Comparison of ENCODE assay signal across 1 cellular context in the genomic region with DNA sequence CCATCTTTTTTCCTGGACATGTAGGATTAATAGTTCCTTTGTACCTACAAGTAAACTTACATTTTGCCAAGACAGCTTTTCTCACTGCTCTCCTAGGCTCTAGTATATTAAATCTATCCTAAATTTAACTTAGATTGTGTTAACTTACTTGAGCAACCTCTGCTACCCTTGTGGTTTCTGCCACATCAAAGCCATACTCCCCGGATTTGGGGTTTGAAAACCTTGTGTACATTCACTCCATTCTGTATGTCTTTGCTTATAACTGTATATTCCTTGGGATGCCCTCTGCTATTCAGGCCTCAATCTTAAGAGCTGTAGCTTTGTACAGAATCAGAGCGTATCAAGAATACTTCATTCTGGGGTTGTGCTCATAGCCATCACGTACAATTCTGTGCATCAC.
TF ChIP-seq lines count a peak whose summit lies in the region.

No MANE protein-coding gene starts in this region.

TF ChIP-seq in GM12878, 131 proteins besides CTCF, POLR2A, EP300 and RAD21:
- TF ChIP-seq, protein P1, sequence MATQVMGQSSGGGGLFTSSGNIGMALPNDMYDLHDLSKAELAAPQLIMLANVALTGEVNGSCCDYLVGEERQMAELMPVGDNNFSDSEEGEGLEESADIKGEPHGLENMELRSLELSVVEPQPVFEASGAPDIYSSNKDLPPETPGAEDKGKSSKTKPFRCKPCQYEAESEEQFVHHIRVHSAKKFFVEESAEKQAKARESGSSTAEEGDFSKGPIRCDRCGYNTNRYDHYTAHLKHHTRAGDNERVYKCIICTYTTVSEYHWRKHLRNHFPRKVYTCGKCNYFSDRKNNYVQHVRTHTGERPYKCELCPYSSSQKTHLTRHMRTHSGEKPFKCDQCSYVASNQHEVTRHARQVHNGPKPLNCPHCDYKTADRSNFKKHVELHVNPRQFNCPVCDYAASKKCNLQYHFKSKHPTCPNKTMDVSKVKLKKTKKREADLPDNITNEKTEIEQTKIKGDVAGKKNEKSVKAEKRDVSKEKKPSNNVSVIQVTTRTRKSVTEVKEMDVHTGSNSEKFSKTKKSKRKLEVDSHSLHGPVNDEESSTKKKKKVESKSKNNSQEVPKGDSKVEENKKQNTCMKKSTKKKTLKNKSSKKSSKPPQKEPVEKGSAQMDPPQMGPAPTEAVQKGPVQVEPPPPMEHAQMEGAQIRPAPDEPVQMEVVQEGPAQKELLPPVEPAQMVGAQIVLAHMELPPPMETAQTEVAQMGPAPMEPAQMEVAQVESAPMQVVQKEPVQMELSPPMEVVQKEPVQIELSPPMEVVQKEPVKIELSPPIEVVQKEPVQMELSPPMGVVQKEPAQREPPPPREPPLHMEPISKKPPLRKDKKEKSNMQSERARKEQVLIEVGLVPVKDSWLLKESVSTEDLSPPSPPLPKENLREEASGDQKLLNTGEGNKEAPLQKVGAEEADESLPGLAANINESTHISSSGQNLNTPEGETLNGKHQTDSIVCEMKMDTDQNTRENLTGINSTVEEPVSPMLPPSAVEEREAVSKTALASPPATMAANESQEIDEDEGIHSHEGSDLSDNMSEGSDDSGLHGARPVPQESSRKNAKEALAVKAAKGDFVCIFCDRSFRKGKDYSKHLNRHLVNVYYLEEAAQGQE (IDR thresholded peaks at IDR 0.05; ENCODE audit: low read depth, low read length), result no peak
- peak; percentile 61 for TF ChIP-seq RUNX3 (IDR thresholded peaks at IDR 0.05; ENCODE audit: low read length)
